In genomic region chr13:101916108-101916757, GRCh38 we compare ENCODE assay signal across 8 cellular contexts.
DNase-seq lines count a peak whose midpoint lies in the region; ATAC-seq and TF ChIP-seq lines count a peak whose summit lies in the region.

No MANE protein-coding gene starts in this region.

- intact Hi-C loops in upper lobe of right lung (cut with DNase I) = no loop called here

- H3K36me3 Mint-ChIP-seq in activated CD4-positive, alpha-beta T cell treated with anti-CD3 and anti-CD28 coated beads, Interleukin-2, amount 10 ng/mL, durations not matched to agents 7 days and 5 days (ENCODE audit: low read depth) = no peaks in the 10 kb centered on the region

- no peaks in the 10 kb centered on the region for H3K4me1 ChIP-seq in upper lobe of right lung

- TF ChIP-seq CTCF in upper lobe of right lung (IDR thresholded peaks at IDR 0.05) = no peak

- H3K4me1 Mint-ChIP-seq in activated CD4-positive, alpha-beta T cell treated with anti-CD3 and anti-CD28 coated beads, Interleukin-2, amount 10 ng/mL, durations not matched to agents 7 days and 5 days = no peaks in the 10 kb centered on the region

- no peaks in the 10 kb centered on the region for H3K36me3 ChIP-seq in upper lobe of right lung

- ATAC-seq in upper lobe of right lung (peak; percentile 24), HG02623 (IDR thresholded peaks at IDR 0.05; ENCODE audit: unreplicated experiment) (no peak)

- H3K9me3 Mint-ChIP-seq in activated CD4-positive, alpha-beta T cell treated with anti-CD3 and anti-CD28 coated beads, Interleukin-2, amount 10 ng/mL, durations not matched to agents 7 days and 5 days = no peaks in the 10 kb centered on the region

- H3K4me3 ChIP-seq in iPS-18c (ENCODE audit: insufficient read depth, low read depth, low read length) (peak overlapping the region; percentile 54), upper lobe of right lung (peak overlapping the region; percentile 21)

- H3K4me3 Mint-ChIP-seq in activated CD4-positive, alpha-beta T cell treated with anti-CD3 and anti-CD28 coated beads, Interleukin-2, amount 10 ng/mL, durations not matched to agents 7 days and 5 days = no peak overlapping the region

- peaks cover 49% of the 10 kb centered on the region for H3K27me3 Mint-ChIP-seq in activated CD4-positive, alpha-beta T cell treated with anti-CD3 and anti-CD28 coated beads, Interleukin-2, amount 10 ng/mL, durations not matched to agents 7 days and 5 days

- peaks cover 64% of the 10 kb centered on the region for H3K27me3 ChIP-seq in upper lobe of right lung

- CTCF ChIA-PET in activated CD4-positive, alpha-beta T cell treated with anti-CD3 and anti-CD28 coated beads, Interleukin-2, amount 10 ng/mL, durations not matched to agents 7 days and 5 days (lab: Charles Lee) = no interaction called here

- peak; percentile 19 for DNase-seq in activated CD4-positive, alpha-beta T cell treated with anti-CD3 and anti-CD28 coated beads for 48 hours
- DNase-seq in activated CD4-positive, alpha-beta T cell treated with anti-CD3 and anti-CD28 coated beads, Interleukin-2, amount 50 U/mL, for 1 hour = no peak
- DNase-seq in astrocyte of the hippocampus (ENCODE audit: low read depth, low spot score) = peak; percentile 69
- DNase-seq in upper lobe of right lung = peak; percentile 64
- no peak for DNase-seq in activated CD4-positive, alpha-beta T cell treated with anti-CD3 and anti-CD28 coated beads, Interleukin-2, amount 10 ng/mL, durations not matched to agents 7 days and 5 days
- DNase-seq in globus pallidus (ENCODE audit: low spot score) = no peak

- H3K27ac ChIP-seq in upper lobe of right lung = no peak overlapping the region

- H3K9me3 ChIP-seq in iPS-18c (ENCODE audit: control insufficient read depth, insufficient read depth, low read length) = no peaks in the 10 kb centered on the region
- no peaks in the 10 kb centered on the region for H3K9me3 ChIP-seq in upper lobe of right lung

- H3K27ac Mint-ChIP-seq in activated CD4-positive, alpha-beta T cell treated with anti-CD3 and anti-CD28 coated beads, Interleukin-2, amount 10 ng/mL, durations not matched to agents 7 days and 5 days = no peak overlapping the region

- POLR2A ChIA-PET in activated CD4-positive, alpha-beta T cell treated with anti-CD3 and anti-CD28 coated beads, Interleukin-2, amount 10 ng/mL, durations not matched to agents 7 days and 5 days (lab: Charles Lee) = no interaction called here

Comparison
In these comparisons a context has a peak if more than half of its experiments do, and no peak if none do; other contexts are left out.
1. DNase-seq: peak in activated CD4-positive, alpha-beta T cell treated with anti-CD3 and anti-CD28 coated beads for 48 hours (single experiment), astrocyte of the hippocampus (single experiment) and upper lobe of right lung (single experiment); none in activated CD4-positive, alpha-beta T cell treated with anti-CD3 and anti-CD28 coated beads, Interleukin-2, amount 50 U/mL, for 1 hour (single experiment), activated CD4-positive, alpha-beta T cell treated with anti-CD3 and anti-CD28 coated beads, Interleukin-2, amount 10 ng/mL, durations not matched to agents 7 days and 5 days (single experiment) and globus pallidus (single experiment).